In the genomic region with DNA sequence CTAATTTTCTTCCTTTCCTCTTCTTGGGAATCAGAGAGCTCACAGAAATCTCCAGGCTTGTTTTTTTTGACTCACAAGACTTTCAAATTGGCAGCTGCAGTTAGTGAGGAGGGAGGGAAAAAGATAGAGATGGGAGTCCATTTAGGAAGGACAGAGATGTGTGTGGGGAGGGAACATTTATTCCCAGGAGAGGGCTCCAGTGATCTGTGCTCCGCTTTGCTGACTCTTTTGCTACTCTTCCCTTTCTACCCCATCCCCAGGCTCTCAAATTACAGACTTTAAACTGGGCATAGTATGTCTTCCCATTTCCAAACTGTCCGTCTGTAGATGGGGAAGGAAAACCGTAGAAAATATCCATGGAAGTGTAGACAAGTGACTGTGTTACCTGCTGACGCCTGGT, we compare ENCODE assay signal across 1 cellular context.
TF ChIP-seq lines count a peak whose summit lies in the region.

No MANE protein-coding gene starts in this region.

TF ChIP-seq in WTC11, 78 proteins besides CTCF, POLR2A, EP300 and RAD21 (continued from another document):
- TF ChIP-seq, protein P1, sequence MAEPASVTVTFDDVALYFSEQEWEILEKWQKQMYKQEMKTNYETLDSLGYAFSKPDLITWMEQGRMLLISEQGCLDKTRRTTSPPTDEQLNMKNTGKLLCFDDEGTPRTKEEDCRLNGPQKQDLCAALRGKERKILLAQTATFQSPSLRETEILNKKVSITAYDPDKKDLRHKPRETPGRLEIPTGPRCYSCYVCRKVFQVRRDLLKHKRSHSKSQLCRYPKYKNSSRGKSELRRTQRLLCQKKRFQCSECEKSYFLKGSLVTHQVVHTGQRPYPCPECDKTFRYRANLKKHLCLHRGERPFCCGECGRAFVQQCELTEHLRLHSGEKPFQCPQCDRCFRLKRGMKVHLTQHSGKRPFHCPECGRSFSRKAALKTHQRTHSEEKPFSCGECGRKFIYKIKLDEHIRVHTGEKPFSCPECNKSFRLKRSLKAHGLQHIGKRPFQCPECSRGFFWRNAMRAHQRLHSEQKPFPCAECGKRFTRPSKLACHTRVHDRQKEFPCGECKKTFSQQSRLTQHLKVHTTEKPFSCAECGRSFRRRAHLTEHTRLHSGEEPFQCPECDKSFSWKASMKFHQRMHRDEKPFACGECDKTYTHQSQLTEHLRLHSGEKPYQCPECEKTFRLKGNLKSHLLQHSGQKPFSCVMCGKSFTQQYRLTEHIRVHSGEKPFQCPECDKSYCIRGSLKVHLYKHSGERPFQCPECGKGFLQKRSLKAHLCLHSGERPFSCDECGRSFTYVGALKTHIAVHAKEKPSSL (CRISPR knock-in tag; conservative IDR thresholded peaks at IDR 0.05): no peak
- TF ChIP-seq, protein P2, sequence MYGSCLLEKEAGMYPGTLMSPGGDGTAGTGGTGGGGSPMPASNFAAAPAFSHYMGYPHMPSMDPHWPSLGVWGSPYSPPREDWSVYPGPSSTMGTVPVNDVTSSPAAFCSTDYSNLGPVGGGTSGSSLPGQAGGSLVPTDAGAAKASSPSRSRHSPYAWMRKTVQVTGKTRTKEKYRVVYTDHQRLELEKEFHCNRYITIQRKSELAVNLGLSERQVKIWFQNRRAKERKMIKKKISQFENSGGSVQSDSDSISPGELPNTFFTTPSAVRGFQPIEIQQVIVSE (CRISPR knock-in tag; IDR thresholded peaks at IDR 0.05; ENCODE audit: borderline replicate concordance): no peak
- TF ChIP-seq ZNF423 (CRISPR knock-in tag; IDR thresholded peaks at IDR 0.05): no peak
